Comparison of ENCODE assay signal across 25 cellular contexts in the genomic region with DNA sequence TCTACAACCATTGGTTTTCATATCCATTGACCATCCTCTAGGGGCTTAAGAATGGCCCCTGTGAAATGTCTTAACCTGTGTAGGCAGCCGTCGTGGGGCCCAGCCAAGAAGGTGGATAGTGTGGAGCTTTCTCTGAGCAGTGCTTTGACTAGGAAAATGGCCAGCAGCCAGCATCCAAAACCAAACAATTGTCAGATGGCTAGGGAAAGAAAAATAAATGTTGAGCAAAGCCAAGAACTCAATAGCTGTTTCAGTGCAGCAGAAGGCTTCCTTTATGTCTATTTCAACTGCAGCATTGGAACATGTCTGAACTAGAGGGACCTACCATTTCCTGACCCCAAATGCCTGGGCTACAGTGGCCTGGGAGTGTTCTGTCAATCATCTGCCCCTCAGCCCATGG.
DNase-seq lines count a peak whose midpoint lies in the region; ATAC-seq and TF ChIP-seq lines count a peak whose summit lies in the region.
"Had no signal": no experiment of that assay in that cellular context is flagged by ENCODE, and none has a peak within 500 bp of the region (broad histone marks: within the 10 kb centered on the region; RNA-seq: fewer than 3 reads in every experiment).

No MANE protein-coding gene starts in this region.

- H3K9me3 ChIP-seq in SJCRH30 (replicated peaks) (no peaks in the 10 kb centered on the region), fibroblast of lung (ENCODE audit: control insufficient read depth, insufficient read depth, low read depth, low read length) (no peaks in the 10 kb centered on the region), ovary (no peaks in the 10 kb centered on the region), aorta (ENCODE audit: control insufficient read depth, low read length) (no peaks in the 10 kb centered on the region), WERI-Rb-1 (ENCODE audit: severe bottlenecking) (no peaks in the 10 kb centered on the region)
- H3K9me3 ChIP-seq in naive thymus-derived CD4-positive, alpha-beta T cell (ENCODE audit: control insufficient read depth in 2 of 3, low read length in 3 of 3), result no peaks in the 10 kb centered on the region
- H3K9me3 ChIP-seq: colonic mucosa, SK-N-SH, vagina had no signal

- no peak overlapping the region for H3K27ac Mint-ChIP-seq in naive thymus-derived CD4-positive, alpha-beta T cell
- H3K27ac Mint-ChIP-seq: activated CD8-positive, alpha-beta T cell treated with anti-CD3 and anti-CD28 coated beads for 36 hours; endodermal cell; immature natural killer cell; T-helper 2 cell treated with Interferon-gamma antibody and Interleukin-4, amounts not matched to agents 5 μg/mL and 100 μg/mL, for 36 hours had no signal

- H3K9ac ChIP-seq in fibroblast of lung (ENCODE audit: insufficient read depth, low read length), result no peak overlapping the region
- H3K9ac ChIP-seq: SK-N-SH had no signal

- H3K4me2 ChIP-seq in fibroblast of lung (ENCODE audit: extremely low read depth, insufficient read depth, low read length), result no peak overlapping the region
- H3K4me2 ChIP-seq: SK-N-SH had no signal

- H3K4me1 Mint-ChIP-seq in naive thymus-derived CD4-positive, alpha-beta T cell, result no peaks in the 10 kb centered on the region
- H3K4me1 Mint-ChIP-seq: endodermal cell, immature natural killer cell had no signal

- no peak for TF ChIP-seq POLR2A in ovary (IDR thresholded peaks at IDR 0.05)

- H3K4me3 Mint-ChIP-seq in naive thymus-derived CD4-positive, alpha-beta T cell, result no peak overlapping the region
- H3K4me3 Mint-ChIP-seq: activated CD8-positive, alpha-beta T cell treated with anti-CD3 and anti-CD28 coated beads for 36 hours; endodermal cell; immature natural killer cell; T-helper 2 cell treated with Interferon-gamma antibody and Interleukin-4, amounts not matched to agents 5 μg/mL and 100 μg/mL, for 36 hours had no signal

- no peaks in the 10 kb centered on the region for H4K20me1 ChIP-seq in fibroblast of lung (ENCODE audit: control insufficient read depth, extremely low read depth, insufficient read depth, low read length)

- no peaks in the 10 kb centered on the region for H3K36me3 ChIP-seq in SJCRH30
- H3K36me3 ChIP-seq in fibroblast of lung (ENCODE audit: control insufficient read depth, insufficient read depth, low read length), result no peaks in the 10 kb centered on the region
- H3K36me3 ChIP-seq in ovary, result no peaks in the 10 kb centered on the region
- H3K36me3 ChIP-seq in aorta (ENCODE audit: control insufficient read depth in 1 of 2, insufficient read depth in 2 of 2, low read length in 1 of 2), result no peaks in the 10 kb centered on the region
- H3K36me3 ChIP-seq in naive thymus-derived CD4-positive, alpha-beta T cell (ENCODE audit: control insufficient read depth in 2 of 3, insufficient read depth in 3 of 3, low read length in 3 of 3), result no peaks in the 10 kb centered on the region
- no peaks in the 10 kb centered on the region for H3K36me3 ChIP-seq in WERI-Rb-1
- H3K36me3 ChIP-seq: colonic mucosa, vagina had no signal

- H2AFZ ChIP-seq in fibroblast of lung (ENCODE audit: low read length), result no peak overlapping the region

- no peaks in the 10 kb centered on the region for H3K4me1 ChIP-seq in SJCRH30
- H3K4me1 ChIP-seq in fibroblast of lung (ENCODE audit: control insufficient read depth, extremely low read depth, insufficient read depth, low read length), result no peaks in the 10 kb centered on the region
- peaks cover 3% of the 10 kb centered on the region for H3K4me1 ChIP-seq in ovary (ENCODE audit: insufficient read depth)
- H3K4me1 ChIP-seq in aorta (ENCODE audit: control insufficient read depth in 1 of 2, insufficient read depth in 2 of 2, low read length in 2 of 2), result no peaks in the 10 kb centered on the region
- H3K4me1 ChIP-seq in naive thymus-derived CD4-positive, alpha-beta T cell (ENCODE audit: control insufficient read depth in 2 of 2, insufficient read depth in 2 of 2, low read length in 2 of 2), result no peaks in the 10 kb centered on the region
- H3K4me1 ChIP-seq: colonic mucosa, vagina had no signal

- no peaks in the 10 kb centered on the region for H3K27me3 Mint-ChIP-seq in naive thymus-derived CD4-positive, alpha-beta T cell
- H3K27me3 Mint-ChIP-seq: activated CD8-positive, alpha-beta T cell treated with anti-CD3 and anti-CD28 coated beads for 36 hours had no signal

- POLR2A ChIA-PET in naive thymus-derived CD4-positive, alpha-beta T cell (lab: Charles Lee), result no interaction called here

- H3K36me3 Mint-ChIP-seq in naive thymus-derived CD4-positive, alpha-beta T cell, result no peaks in the 10 kb centered on the region
- H3K36me3 Mint-ChIP-seq: immature natural killer cell had no signal

- intact Hi-C loops in ovary (cut with DNase I) (no loop called here), aorta (cut with DNase I) (no loop called here)
- intact Hi-C loops in naive thymus-derived CD4-positive, alpha-beta T cell (cut with micrococcal nuclease), result loop anchor here in 1 of 2 donors (5.0 kb wide), 1 partner anchor 374 kb away; the partner anchor contains the start of gene TLE4

- H3K27ac ChIP-seq in SJCRH30 (no peak overlapping the region), fibroblast of lung (ENCODE audit: insufficient read depth, low read length) (no peak overlapping the region), ovary (no peak overlapping the region), aorta (ENCODE audit: low read depth in 1 of 2, low read length in 2 of 2) (no peak overlapping the region), WERI-Rb-1 (no peak overlapping the region)
- H3K27ac ChIP-seq in naive thymus-derived CD4-positive, alpha-beta T cell (ENCODE audit: low read depth, low read length), result no peak overlapping the region
- H3K27ac ChIP-seq: colonic mucosa, vagina had no signal

- WGBS in ovary, 3 donors, result 23 to 46% (median 42%) methylated on average over 2 of the region's 2 CpGs
- WGBS in aorta, 2 donors, result 67 to 71% methylated on average over 2 of the region's 2 CpGs

- H3K79me2 ChIP-seq in fibroblast of lung (ENCODE audit: control insufficient read depth, insufficient read depth, low read length), result no peaks in the 10 kb centered on the region

- no peak overlapping the region for H3K4me3 ChIP-seq in SJCRH30
- no peak overlapping the region for H3K4me3 ChIP-seq in fibroblast of lung (replicated peaks in 1 of 4; ENCODE audit: control extremely low read depth in 1 of 4, insufficient read depth in 1 of 4, low read depth in 3 of 4, low read length in 4 of 4)
- no peak overlapping the region for H3K4me3 ChIP-seq in ovary
- H3K4me3 ChIP-seq in aorta (ENCODE audit: low read length in 2 of 2), result no peak overlapping the region
- no peak overlapping the region for H3K4me3 ChIP-seq in naive thymus-derived CD4-positive, alpha-beta T cell (ENCODE audit: low read length)
- no peak overlapping the region for H3K4me3 ChIP-seq in WERI-Rb-1 (ENCODE audit: low read depth, low read length)
- H3K4me3 ChIP-seq: colonic mucosa, GM12878, K562, vagina had no signal

- H3K9me3 Mint-ChIP-seq in naive thymus-derived CD4-positive, alpha-beta T cell, result peaks cover 0 to 4% (median 0%) of the 10 kb centered on the region in 11 donors
- H3K9me3 Mint-ChIP-seq: activated CD8-positive, alpha-beta T cell treated with anti-CD3 and anti-CD28 coated beads for 36 hours; endodermal cell; immature natural killer cell; T-helper 2 cell treated with Interferon-gamma antibody and Interleukin-4, amounts not matched to agents 5 μg/mL and 100 μg/mL, for 36 hours had no signal

- DNase-seq in DMS153 treated with DMSO at 0.1 percent for 48 hours (lab: John Stamatoyannopoulos, UW; ENCODE audit: unreplicated experiment) (peak; percentile 19), SJCRH30 (peak; percentile 24 to 51), fibroblast of lung (ENCODE audit: low read depth in 2 of 2) (peak; percentile 2 to 40), ovary (peak in 4 of 5 donors; percentile 34 to 57 (median 52)), aorta (no peak), WERI-Rb-1 (no peak), NCI-H446 treated with DMSO at 0.1 percent for 48 hours (lab: John Stamatoyannopoulos, UW) (no peak)
- DNase-seq in naive thymus-derived CD4-positive, alpha-beta T cell, result no peak
- DNase-seq: activated CD4-positive, CD25-positive, alpha-beta regulatory T cell; activated CD8-positive, alpha-beta T cell treated with anti-CD3 and anti-CD28 coated beads for 36 hours; activated naive CD4-positive, alpha-beta T cell; activated T-cell treated with anti-CD3 and anti-CD28 coated beads, Interleukin-2, amount 50 U/mL, for 1 hour; colonic mucosa; DMS53; endodermal cell; GOT3; immature natural killer cell; NCI-H187; occipital lobe; RPMI8226; SK-N-SH had no signal

- TF ChIP-seq CTCF in fibroblast of lung (conservative IDR thresholded peaks at IDR 0.05 in 1 of 2, IDR thresholded peaks at IDR 0.05 in 1 of 2; ENCODE audit: low read depth in 1 of 2, low read length in 2 of 2) (no peak), ovary (IDR thresholded peaks at IDR 0.05) (no peak), WERI-Rb-1 (IDR thresholded peaks at IDR 0.05; ENCODE audit: low read depth, low read length) (no peak)

- ATAC-seq in aorta (ENCODE audit: low FRiP score), result no peak
- ATAC-seq in naive thymus-derived CD4-positive, alpha-beta T cell, result no peak
- ATAC-seq: activated CD8-positive, alpha-beta T cell treated with anti-CD3 and anti-CD28 coated beads for 36 hours; GM12878; K562 had no signal

- CTCF ChIA-PET in naive thymus-derived CD4-positive, alpha-beta T cell (lab: Charles Lee), result no interaction called here

- H3K27me3 ChIP-seq in SJCRH30, result no peaks in the 10 kb centered on the region
- no peaks in the 10 kb centered on the region for H3K27me3 ChIP-seq in fibroblast of lung (ENCODE audit: control insufficient read depth, insufficient read depth, low read length)
- no peaks in the 10 kb centered on the region for H3K27me3 ChIP-seq in ovary
- peaks cover 0 to 3% of the 10 kb centered on the region in 2 donors for H3K27me3 ChIP-seq in aorta (ENCODE audit: control insufficient read depth in 1 of 2, insufficient read depth in 2 of 2, low read length in 1 of 2)
- H3K27me3 ChIP-seq in naive thymus-derived CD4-positive, alpha-beta T cell (ENCODE audit: control insufficient read depth in 2 of 2, insufficient read depth in 2 of 2, low read length in 2 of 2), result no peaks in the 10 kb centered on the region
- H3K27me3 ChIP-seq in WERI-Rb-1 (ENCODE audit: insufficient read depth, low read depth, severe bottlenecking), result no peaks in the 10 kb centered on the region
- H3K27me3 ChIP-seq: colonic mucosa, vagina had no signal

- no peak for TF ChIP-seq EP300 in ovary (IDR thresholded peaks at IDR 0.05)

Comparison
In these comparisons a context has a peak if more than half of its experiments do, and no peak if none do; other contexts are left out.
1. DNase-seq: peak in DMS153 treated with DMSO at 0.1 percent for 48 hours (single experiment), SJCRH30 (2 of 2), fibroblast of lung (2 of 2) and ovary (4 of 5); none in aorta (0 of 2), naive thymus-derived CD4-positive, alpha-beta T cell (0 of 9), WERI-Rb-1 (single experiment) and NCI-H446 treated with DMSO at 0.1 percent for 48 hours (single experiment).